In the genomic region with DNA sequence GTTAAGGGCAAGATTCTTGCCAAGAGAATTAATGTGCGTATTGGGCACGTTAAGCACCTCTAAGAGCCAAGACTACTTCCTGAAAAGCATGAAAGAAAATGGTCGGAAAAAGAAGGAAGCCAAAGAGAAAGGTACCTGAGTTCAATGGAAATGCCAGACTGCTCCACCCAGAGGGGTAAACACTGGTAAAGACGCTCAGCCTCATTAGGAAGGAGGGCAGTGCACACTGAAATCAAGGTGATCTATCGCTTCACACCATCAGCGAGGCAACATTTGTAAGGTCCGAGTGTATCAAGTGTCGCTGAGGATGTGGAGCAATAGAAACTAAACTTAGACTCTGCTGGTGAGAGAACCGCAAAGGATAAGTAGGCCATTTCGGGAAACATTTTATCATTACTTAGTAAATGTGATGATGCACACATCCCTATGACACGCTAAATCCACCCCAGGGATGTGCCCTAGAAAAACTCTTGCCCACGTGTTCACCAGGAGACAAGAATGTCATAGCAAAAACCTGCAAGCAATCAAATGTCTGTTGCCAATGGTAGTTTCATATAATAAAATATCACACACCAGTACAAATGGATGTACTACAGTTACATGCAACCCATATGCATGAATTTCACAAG, we compare ENCODE assay signal across 1 cellular context.
TF ChIP-seq lines count a peak whose summit lies in the region.

No MANE protein-coding gene starts in this region.

TF ChIP-seq in GM23338, 12 proteins besides CTCF, POLR2A, EP300 and RAD21 (continued from another document):
- TF ChIP-seq POLR2AphosphoS5 (IDR thresholded peaks at IDR 0.05; ENCODE audit: low read depth) (no peak), EZH2phosphoT487 (IDR thresholded peaks at IDR 0.05; ENCODE audit: unreplicated experiment) (no peak), ZNF331 (CRISPR knock-in tag; IDR thresholded peaks at IDR 0.05; ENCODE audit: low read depth) (no peak), STAT1 (IDR thresholded peaks at IDR 0.05; ENCODE audit: unreplicated experiment) (no peak), EZH2 (IDR thresholded peaks at IDR 0.05; ENCODE audit: low read depth, unreplicated experiment) (no peak), JUNB (IDR thresholded peaks at IDR 0.05; ENCODE audit: unreplicated experiment) (no peak), NANOG (IDR thresholded peaks at IDR 0.05; ENCODE audit: borderline replicate concordance) (no peak), CREB1 (CRISPR knock-in tag; IDR thresholded peaks at IDR 0.05; ENCODE audit: low read depth) (no peak)
- TF ChIP-seq, protein P1, sequence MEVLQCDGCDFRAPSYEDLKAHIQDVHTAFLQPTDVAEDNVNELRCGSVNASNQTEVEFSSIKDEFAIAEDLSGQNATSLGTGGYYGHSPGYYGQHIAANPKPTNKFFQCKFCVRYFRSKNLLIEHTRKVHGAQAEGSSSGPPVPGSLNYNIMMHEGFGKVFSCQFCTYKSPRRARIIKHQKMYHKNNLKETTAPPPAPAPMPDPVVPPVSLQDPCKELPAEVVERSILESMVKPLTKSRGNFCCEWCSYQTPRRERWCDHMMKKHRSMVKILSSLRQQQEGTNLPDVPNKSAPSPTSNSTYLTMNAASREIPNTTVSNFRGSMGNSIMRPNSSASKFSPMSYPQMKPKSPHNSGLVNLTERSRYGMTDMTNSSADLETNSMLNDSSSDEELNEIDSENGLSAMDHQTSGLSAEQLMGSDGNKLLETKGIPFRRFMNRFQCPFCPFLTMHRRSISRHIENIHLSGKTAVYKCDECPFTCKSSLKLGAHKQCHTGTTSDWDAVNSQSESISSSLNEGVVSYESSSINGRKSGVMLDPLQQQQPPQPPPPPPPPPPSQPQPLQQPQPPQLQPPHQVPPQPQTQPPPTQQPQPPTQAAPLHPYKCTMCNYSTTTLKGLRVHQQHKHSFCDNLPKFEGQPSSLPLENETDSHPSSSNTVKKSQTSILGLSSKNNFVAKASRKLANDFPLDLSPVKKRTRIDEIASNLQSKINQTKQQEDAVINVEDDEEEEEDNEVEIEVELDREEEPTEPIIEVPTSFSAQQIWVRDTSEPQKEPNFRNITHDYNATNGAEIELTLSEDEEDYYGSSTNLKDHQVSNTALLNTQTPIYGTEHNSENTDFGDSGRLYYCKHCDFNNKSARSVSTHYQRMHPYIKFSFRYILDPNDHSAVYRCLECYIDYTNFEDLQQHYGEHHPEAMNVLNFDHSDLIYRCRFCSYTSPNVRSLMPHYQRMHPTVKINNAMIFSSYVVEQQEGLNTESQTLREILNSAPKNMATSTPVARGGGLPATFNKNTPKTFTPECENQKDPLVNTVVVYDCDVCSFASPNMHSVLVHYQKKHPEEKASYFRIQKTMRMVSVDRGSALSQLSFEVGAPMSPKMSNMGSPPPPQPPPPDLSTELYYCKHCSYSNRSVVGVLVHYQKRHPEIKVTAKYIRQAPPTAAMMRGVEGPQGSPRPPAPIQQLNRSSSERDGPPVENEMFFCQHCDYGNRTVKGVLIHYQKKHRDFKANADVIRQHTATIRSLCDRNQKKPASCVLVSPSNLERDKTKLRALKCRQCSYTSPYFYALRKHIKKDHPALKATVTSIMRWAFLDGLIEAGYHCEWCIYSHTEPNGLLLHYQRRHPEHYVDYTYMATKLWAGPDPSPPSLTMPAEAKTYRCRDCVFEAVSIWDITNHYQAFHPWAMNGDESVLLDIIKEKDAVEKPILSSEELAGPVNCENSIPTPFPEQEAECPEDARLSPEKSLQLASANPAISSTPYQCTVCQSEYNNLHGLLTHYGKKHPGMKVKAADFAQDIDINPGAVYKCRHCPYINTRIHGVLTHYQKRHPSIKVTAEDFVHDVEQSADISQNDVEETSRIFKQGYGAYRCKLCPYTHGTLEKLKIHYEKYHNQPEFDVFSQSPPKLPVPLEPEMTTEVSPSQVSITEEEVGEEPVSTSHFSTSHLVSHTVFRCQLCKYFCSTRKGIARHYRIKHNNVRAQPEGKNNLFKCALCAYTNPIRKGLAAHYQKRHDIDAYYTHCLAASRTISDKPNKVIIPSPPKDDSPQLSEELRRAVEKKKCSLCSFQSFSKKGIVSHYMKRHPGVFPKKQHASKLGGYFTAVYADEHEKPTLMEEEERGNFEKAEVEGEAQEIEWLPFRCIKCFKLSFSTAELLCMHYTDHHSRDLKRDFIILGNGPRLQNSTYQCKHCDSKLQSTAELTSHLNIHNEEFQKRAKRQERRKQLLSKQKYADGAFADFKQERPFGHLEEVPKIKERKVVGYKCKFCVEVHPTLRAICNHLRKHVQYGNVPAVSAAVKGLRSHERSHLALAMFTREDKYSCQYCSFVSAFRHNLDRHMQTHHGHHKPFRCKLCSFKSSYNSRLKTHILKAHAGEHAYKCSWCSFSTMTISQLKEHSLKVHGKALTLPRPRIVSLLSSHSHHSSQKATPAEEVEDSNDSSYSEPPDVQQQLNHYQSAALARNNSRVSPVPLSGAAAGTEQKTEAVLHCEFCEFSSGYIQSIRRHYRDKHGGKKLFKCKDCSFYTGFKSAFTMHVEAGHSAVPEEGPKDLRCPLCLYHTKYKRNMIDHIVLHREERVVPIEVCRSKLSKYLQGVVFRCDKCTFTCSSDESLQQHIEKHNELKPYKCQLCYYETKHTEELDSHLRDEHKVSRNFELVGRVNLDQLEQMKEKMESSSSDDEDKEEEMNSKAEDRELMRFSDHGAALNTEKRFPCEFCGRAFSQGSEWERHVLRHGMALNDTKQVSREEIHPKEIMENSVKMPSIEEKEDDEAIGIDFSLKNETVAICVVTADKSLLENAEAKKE (CRISPR knock-in tag; IDR thresholded peaks at IDR 0.05): no peak
- TF ChIP-seq, protein P2, sequence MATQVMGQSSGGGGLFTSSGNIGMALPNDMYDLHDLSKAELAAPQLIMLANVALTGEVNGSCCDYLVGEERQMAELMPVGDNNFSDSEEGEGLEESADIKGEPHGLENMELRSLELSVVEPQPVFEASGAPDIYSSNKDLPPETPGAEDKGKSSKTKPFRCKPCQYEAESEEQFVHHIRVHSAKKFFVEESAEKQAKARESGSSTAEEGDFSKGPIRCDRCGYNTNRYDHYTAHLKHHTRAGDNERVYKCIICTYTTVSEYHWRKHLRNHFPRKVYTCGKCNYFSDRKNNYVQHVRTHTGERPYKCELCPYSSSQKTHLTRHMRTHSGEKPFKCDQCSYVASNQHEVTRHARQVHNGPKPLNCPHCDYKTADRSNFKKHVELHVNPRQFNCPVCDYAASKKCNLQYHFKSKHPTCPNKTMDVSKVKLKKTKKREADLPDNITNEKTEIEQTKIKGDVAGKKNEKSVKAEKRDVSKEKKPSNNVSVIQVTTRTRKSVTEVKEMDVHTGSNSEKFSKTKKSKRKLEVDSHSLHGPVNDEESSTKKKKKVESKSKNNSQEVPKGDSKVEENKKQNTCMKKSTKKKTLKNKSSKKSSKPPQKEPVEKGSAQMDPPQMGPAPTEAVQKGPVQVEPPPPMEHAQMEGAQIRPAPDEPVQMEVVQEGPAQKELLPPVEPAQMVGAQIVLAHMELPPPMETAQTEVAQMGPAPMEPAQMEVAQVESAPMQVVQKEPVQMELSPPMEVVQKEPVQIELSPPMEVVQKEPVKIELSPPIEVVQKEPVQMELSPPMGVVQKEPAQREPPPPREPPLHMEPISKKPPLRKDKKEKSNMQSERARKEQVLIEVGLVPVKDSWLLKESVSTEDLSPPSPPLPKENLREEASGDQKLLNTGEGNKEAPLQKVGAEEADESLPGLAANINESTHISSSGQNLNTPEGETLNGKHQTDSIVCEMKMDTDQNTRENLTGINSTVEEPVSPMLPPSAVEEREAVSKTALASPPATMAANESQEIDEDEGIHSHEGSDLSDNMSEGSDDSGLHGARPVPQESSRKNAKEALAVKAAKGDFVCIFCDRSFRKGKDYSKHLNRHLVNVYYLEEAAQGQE (IDR thresholded peaks at IDR 0.05; ENCODE audit: unreplicated experiment): no peak
